In genomic region chr12:59326457-59326856, GRCh38 we compare ENCODE assay signal across 7 cellular contexts.
DNase-seq lines count a peak whose midpoint lies in the region; TF ChIP-seq lines count a peak whose summit lies in the region.
"Not testable (repeated sequence)": the region's sequence is repeated elsewhere in the genome, so short reads cannot be mapped to it uniquely, and the experiment has no call there.

No MANE protein-coding gene starts in this region.

- not testable (repeated sequence) for H3K4ac ChIP-seq in H9 (ENCODE audit: low read depth, low read length)

- H3K4me2 ChIP-seq in H9 (ENCODE audit: insufficient read depth, insufficient read length, low read length) = peak overlapping the region; percentile 25

- H3K4me1 ChIP-seq in ES-I3 (ENCODE audit: insufficient read depth, low read length) (peaks cover 33% of the 10 kb centered on the region), HUES64 (ENCODE audit: insufficient read depth, low read length) (peaks cover 39% of the 10 kb centered on the region), endodermal cell (ENCODE audit: control insufficient read depth, insufficient read depth, low read length) (peaks cover 13% of the 10 kb centered on the region)
- not testable (repeated sequence) for H3K4me1 ChIP-seq in H9 (ENCODE audit: insufficient read depth, low read length)

- not testable (repeated sequence) for H4K8ac ChIP-seq in H9 (replicated peaks; ENCODE audit: insufficient read length, low read depth, low read length)

- H3K14ac ChIP-seq in H9 (ENCODE audit: insufficient read depth, low read length) = not testable (repeated sequence)

- not testable (repeated sequence) for H3K18ac ChIP-seq in H9 (ENCODE audit: insufficient read length, low read depth, low read length)

- not testable (repeated sequence) for H2BK5ac ChIP-seq in H9 (ENCODE audit: insufficient read length, low read length)

- not testable (repeated sequence) for H2BK120ac ChIP-seq in H9 (ENCODE audit: low read depth, low read length, poor library complexity, severe bottlenecking)

- H3K27ac ChIP-seq in H9 (ENCODE audit: insufficient read length, low read depth, low read length); endodermal cell (ENCODE audit: low read depth, low read length): not testable (repeated sequence)
- H3K27ac ChIP-seq in HUES64 (ENCODE audit: low read depth, low read length) = peak overlapping the region; percentile 60; the same call in 1 of the 2 replicates

- H3K36me3 ChIP-seq in ES-I3 (ENCODE audit: insufficient read depth, low read length) (peaks cover 21% of the 10 kb centered on the region), HUES64 (ENCODE audit: insufficient read depth, low read length) (peaks cover 28% of the 10 kb centered on the region), endodermal cell (ENCODE audit: control insufficient read depth, insufficient read depth, low read length) (peaks cover 16% of the 10 kb centered on the region)

- peak overlapping the region; percentile 88 for H3K4me3 ChIP-seq in HUES64 (ENCODE audit: low read length)
- peak overlapping the region; percentile 86 for H3K4me3 ChIP-seq in endodermal cell (ENCODE audit: low read length)
- peak overlapping the region; percentile 54 for H3K4me3 ChIP-seq in iPS-11a (ENCODE audit: low read depth, low read length)
- H3K4me3 ChIP-seq in iPS-18c (ENCODE audit: insufficient read depth, low read depth, low read length) = peak overlapping the region; percentile 43; the same call in 1 of the 2 replicates

- H3K23me2 ChIP-seq in H9 (ENCODE audit: insufficient read length, low read depth, low read length, poor library complexity, severe bottlenecking) = not testable (repeated sequence)

- not testable (repeated sequence) for H2BK15ac ChIP-seq in H9 (ENCODE audit: low read depth, low read length)

- not testable (repeated sequence) for H3K9me3 Mint-ChIP-seq in H9, endodermal cell, neural crest cell

- not testable (repeated sequence) for H3K27me3 ChIP-seq in H9 (ENCODE audit: insufficient read depth, low read length); HUES64 (ENCODE audit: insufficient read depth, low read length); endodermal cell (ENCODE audit: control insufficient read depth, insufficient read depth, low read length, poor library complexity, severe bottlenecking)

- not testable (repeated sequence) for H3K9me3 ChIP-seq in ES-I3 (ENCODE audit: control insufficient read depth, insufficient read depth, low read length); H9 (ENCODE audit: control insufficient read depth, low read depth, low read length); HUES64 (ENCODE audit: insufficient read depth, low read depth, low read length); endodermal cell (ENCODE audit: control insufficient read depth, low read length); iPS-18c (ENCODE audit: control insufficient read depth, insufficient read depth, low read length)

- not testable (repeated sequence) for H3T11ph ChIP-seq in H9 (ENCODE audit: low read length)

- H3K79me2 ChIP-seq in H9 (ENCODE audit: insufficient read depth, low read length) = not testable (repeated sequence)

- H3K79me1 ChIP-seq in H9 (ENCODE audit: insufficient read depth, low read depth, low read length, poor library complexity, severe bottlenecking) = not testable (repeated sequence)

- H3K27ac Mint-ChIP-seq in H9 (peak overlapping the region; percentile 92 to 97 (median 96)), endodermal cell (peak overlapping the region; percentile 98), neural crest cell (ENCODE audit: unreplicated experiment) (peak overlapping the region; percentile 78)

- H3K4me1 Mint-ChIP-seq in H9 (peaks cover 29 to 35% of the 10 kb centered on the region in 2 experiments), endodermal cell (peaks cover 26% of the 10 kb centered on the region)
- H3K4me1 Mint-ChIP-seq in neural crest cell = not testable (repeated sequence)

- not testable (repeated sequence) for H4K91ac ChIP-seq in H9 (ENCODE audit: insufficient read length, low read depth, low read length)

- not testable (repeated sequence) for H2AFZ ChIP-seq in H9 (ENCODE audit: low read length)

- no CpG with 5 or more reads among the region's 12 CpGs for WGBS in H9 (ENCODE audit: extremely low coverage, insufficient read length, low lambda C conversion rate)
- WGBS in HUES64 = 9% methylated on average over 12 of the region's 12 CpGs
- 14% methylated on average over 10 of the region's 12 CpGs; no CpG with 5 or more reads in 1 of the 2 experiments for WGBS in endodermal cell (ENCODE audit: insufficient coverage in 1 of 2, insufficient read length in 1 of 2), 2 experiments

- H3K36me3 Mint-ChIP-seq in H9 (ENCODE audit: insufficient read depth in 1 of 3, low read depth in 3 of 3) (peaks cover 0 to 34% (median 9%) of the 10 kb centered on the region in 3 experiments), endodermal cell (ENCODE audit: low read depth) (peaks cover 20% of the 10 kb centered on the region)
- H3K36me3 Mint-ChIP-seq in neural crest cell (ENCODE audit: low read depth) = not testable (repeated sequence)

- H3K9ac ChIP-seq in ES-I3 (ENCODE audit: low read depth, low read length) = peak overlapping the region; percentile 58
- peak overlapping the region; percentile 78 for H3K9ac ChIP-seq in H9 (ENCODE audit: extremely low read depth, insufficient read length, low read length)
- peak overlapping the region; percentile 98 for H3K9ac ChIP-seq in HUES64 (ENCODE audit: low read depth, low read length)
- peak overlapping the region; percentile 34 for H3K9ac ChIP-seq in endodermal cell (ENCODE audit: extremely low read depth, low read length, poor library complexity, severe bottlenecking)

- H4K20me1 ChIP-seq in H9 (ENCODE audit: control insufficient read depth, insufficient read depth, insufficient read length) = not testable (repeated sequence)

- not testable (repeated sequence) for H4K5ac ChIP-seq in H9 (ENCODE audit: insufficient read length, low read depth, low read length)

- not testable (repeated sequence) for H2BK12ac ChIP-seq in H9 (ENCODE audit: insufficient read length, low read depth, low read length)

- H3K27me3 Mint-ChIP-seq in H9 (ENCODE audit: low read depth); endodermal cell (ENCODE audit: insufficient read depth): not testable (repeated sequence)
- H3K27me3 Mint-ChIP-seq in neural crest cell (ENCODE audit: low read depth) = peaks cover 39% of the 10 kb centered on the region

- H3K4me3 Mint-ChIP-seq in H9, endodermal cell, neural crest cell: not testable (repeated sequence)

- not testable (repeated sequence) for H3K56ac ChIP-seq in H9 (ENCODE audit: insufficient read length, low read depth, low read length)

- H2AK5ac ChIP-seq in H9 (ENCODE audit: insufficient read length, low read length) = not testable (repeated sequence)

- not testable (repeated sequence) for DNase-seq in H9; endodermal cell; neural crest cell (ENCODE audit: low read depth, low spot score)

- not testable (repeated sequence) for H2BK20ac ChIP-seq in H9 (ENCODE audit: low read depth, low read length, poor library complexity, severe bottlenecking)

- H3K23ac ChIP-seq in H9 (ENCODE audit: insufficient read length, low read depth, low read length) = not testable (repeated sequence)

- TF ChIP-seq CTCF in H9 (conservative IDR thresholded peaks at IDR 0.05); endodermal cell (conservative IDR thresholded peaks at IDR 0.05); neural crest cell (conservative IDR thresholded peaks at IDR 0.05): not testable (repeated sequence)

Comparison
In these comparisons a context has a peak if more than half of its experiments do, and no peak if none do; other contexts are left out.
1. H3K9ac ChIP-seq: peak in every context shown above with its lines; median percentile 98 in HUES64; 78 in H9; 58 in ES-I3; 34 in endodermal cell.